8 cellular contexts compared by ENCODE assay signal in the genomic region with DNA sequence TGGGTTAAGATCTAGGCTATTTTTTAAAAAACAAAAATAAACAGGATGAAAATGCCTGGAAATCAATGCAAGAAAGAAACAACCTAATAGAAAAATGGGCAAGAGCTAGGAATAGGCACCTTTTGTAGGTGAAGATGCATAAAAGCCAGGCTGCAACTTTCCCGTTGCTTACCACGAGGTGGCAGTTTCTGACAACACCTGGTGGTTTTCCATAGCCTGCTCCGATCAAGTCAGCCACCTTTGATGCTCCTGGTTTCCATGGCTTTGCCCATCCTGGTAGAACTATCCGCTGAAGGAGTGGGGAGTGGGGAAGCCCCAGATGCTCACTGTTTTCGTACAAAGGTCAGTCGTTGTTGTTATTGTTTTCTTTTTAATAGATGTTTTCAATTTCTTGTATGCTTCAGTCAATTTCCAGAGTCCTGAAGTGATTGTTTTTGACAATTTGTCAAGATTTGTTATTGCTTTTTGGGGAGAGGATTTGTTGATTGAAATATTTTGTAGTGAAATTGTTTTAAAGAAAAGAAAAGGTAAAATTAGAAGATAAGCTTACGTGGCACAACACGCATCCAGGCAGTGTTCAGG. TPM values are rescaled to one million over a fixed set of nuclear protein-coding genes. Genes with fewer than 3 reads are reported as not detected.
DNase-seq lines count a peak whose midpoint lies in the region; ATAC-seq and TF ChIP-seq lines count a peak whose summit lies in the region.

No MANE protein-coding gene starts in this region.

- peaks cover 66% of the 10 kb centered on the region for H3K27me3 Mint-ChIP-seq in Calu3 (ENCODE audit: unreplicated experiment)

- peaks cover under 1% of the 10 kb centered on the region for H3K4me1 Mint-ChIP-seq in Calu3 (ENCODE audit: low read depth, unreplicated experiment)

- H3K36me3 Mint-ChIP-seq in Calu3 (ENCODE audit: insufficient read depth, unreplicated experiment), result no peaks in the 10 kb centered on the region

- DNase-seq in Calu3 (peak; percentile 66), SHP77 (lab: John Stamatoyannopoulos, UW) (peak; percentile 82 to 85), islet precursor cell (peak; percentile 74)

- ATAC-seq in GM19023 (IDR thresholded peaks at IDR 0.05; ENCODE audit: unreplicated experiment) (no peak), HG02973 (IDR thresholded peaks at IDR 0.05; ENCODE audit: unreplicated experiment) (no peak), HG02981 (IDR thresholded peaks at IDR 0.05; ENCODE audit: unreplicated experiment) (no peak), GM18907 (IDR thresholded peaks at IDR 0.05; ENCODE audit: unreplicated experiment) (no peak)

- H3K9me3 Mint-ChIP-seq in Calu3 (ENCODE audit: low read depth, unreplicated experiment), result no peaks in the 10 kb centered on the region

- intact Hi-C loops in Calu3 (cut with micrococcal nuclease; ENCODE audit: unreplicated experiment), result no loop called here

- H3K4me3 Mint-ChIP-seq in Calu3 (ENCODE audit: low read depth, unreplicated experiment), result no peak overlapping the region

- TF ChIP-seq CTCF in Calu3 (IDR thresholded peaks at IDR 0.05; ENCODE audit: unreplicated experiment) (peak; percentile 71), LNCAP (IDR thresholded peaks at IDR 0.05) (peak; percentile 76)

- CTCF ChIA-PET in Calu3 (lab: Charles Lee), result interaction anchor here (0.6 to 3.0 kb wide), 3 partner anchors 12 to 206 kb away, joined by 3 to 18 read pairs (median 3); no protein-coding TSS in a partner anchor

- no TSS peak for BruUV-seq in Calu3 (replicated peaks; lab: Mats Ljungman, UMichigan)

- H3K27ac Mint-ChIP-seq in Calu3 (ENCODE audit: unreplicated experiment), result no peak overlapping the region

RNA-seq across cellular contexts. Expression of a gene that starts 24.1 kb away (rescaled TPM):
- total RNA-seq in Calu3 (2022), result 96.7 and 108 TPM in 2 replicates

RNA-seq across cellular contexts. Expression of a gene that starts 32.1 kb away (rescaled TPM):
- not detected in 2 replicates for total RNA-seq in Calu3 (2022)

RNA-seq across cellular contexts. Expression of a gene that starts 32.3 kb away (rescaled TPM):
- total RNA-seq in Calu3 (2022), result not detected in 2 replicates

RNA-seq across cellular contexts. Expression of a gene that starts 33.2 kb away (rescaled TPM):
- total RNA-seq in Calu3 (2022), result 0.07 and 0.22 TPM in 2 replicates
